Comparison of ENCODE assay signal across 28 cellular contexts in genomic region chr7:134453526-134453925, GRCh38. TPM values are rescaled to one million over a fixed set of nuclear protein-coding genes. Genes with fewer than 3 reads are reported as not detected.
DNase-seq lines count a peak whose midpoint lies in the region; ATAC-seq, FAIRE-seq and TF ChIP-seq lines count a peak whose summit lies in the region.
"Had no signal": no experiment of that assay in that cellular context is flagged by ENCODE, and none has a peak within 500 bp of the region (broad histone marks: within the 10 kb centered on the region; RNA-seq: fewer than 3 reads in every experiment).

No MANE protein-coding gene starts in this region.

- H3K4me1 ChIP-seq in left ventricle myocardium inferior (peaks cover 84% of the 10 kb centered on the region), adrenal gland (replicated peaks in 1 of 2) (peaks cover 62 to 87% of the 10 kb centered on the region in 2 donors), transverse colon (peaks cover 9 to 44% (median 20%) of the 10 kb centered on the region in 4 donors)
- H3K4me1 ChIP-seq in naive thymus-derived CD4-positive, alpha-beta T cell (ENCODE audit: control insufficient read depth in 2 of 2, insufficient read depth in 2 of 2, low read length in 2 of 2): peaks cover 14 to 29% of the 10 kb centered on the region in 2 donors
- H3K4me1 ChIP-seq: BE2C had no signal

- DNase-seq in left ventricle myocardium inferior: no peak
- DNase-seq in Right ventricle myocardium superior: no peak
- peak in 2 of 7 donors; percentile 52 to 59 for DNase-seq in adrenal gland
- no peak for DNase-seq in naive thymus-derived CD4-positive, alpha-beta T cell
- no peak for DNase-seq in transverse colon
- no peak for DNase-seq in NCI-H2081 treated with DMSO at 0.1 percent for 48 hours (lab: John Stamatoyannopoulos, UW)
- DNase-seq in posterior cingulate gyrus: no peak
- DNase-seq in GM19239 (ENCODE audit: insufficient read length, low spot score): no peak
- DNase-seq: activated CD4-positive, CD25-positive, alpha-beta regulatory T cell; BE2C; DMS79 treated with DMSO at 0.1 percent for 48 hours; dorsolateral prefrontal cortex; MG63; NCI-H1105 treated with DMSO at 0.1 percent for 48 hours; NCI-H1930; NCI-H526; NK-92 treated with Interleukin-12 subunit alpha and Interleukin-12 subunit beta, amount 100 ng/mL, for 24 hours; T-cell; tibial artery had no signal

- peak overlapping the region in 7 of 10 donors; percentile 21 to 76 (median 71) for H3K4me3 Mint-ChIP-seq in naive thymus-derived CD4-positive, alpha-beta T cell

- in situ Hi-C loops in transverse colon (cut with MboI; ENCODE audit: low pct_ligation_motif_present in 1 of 4, low pct_unique_long_range_greater_than_20kb in 1 of 4, low sequenced_read_pairs in 3 of 4): no loop called here

- POLR2A ChIA-PET in naive thymus-derived CD4-positive, alpha-beta T cell (lab: Charles Lee): interaction anchor here (0.8 kb wide), 1 partner anchor 9 kb away, joined by 3 read pairs; no protein-coding TSS in a partner anchor

- FAIRE-seq in GM19239 (lab: Jason Lieb, UNC): no peak
- FAIRE-seq: GM18507, HTR-8/SVneo had no signal

- no peaks in the 10 kb centered on the region for H3K27me3 Mint-ChIP-seq in naive thymus-derived CD4-positive, alpha-beta T cell
- H3K27me3 Mint-ChIP-seq: activated T-helper 17 cell treated with anti-CD3 and anti-CD28 coated beads, Interleukin-2, amount 50 U/mL, for 72 hours; stimulated activated naive CD8-positive, alpha-beta T cell treated with anti-CD3 and anti-CD28 coated beads, Interleukin-15, Interleukin-2, amounts not matched to agents 100 ng/mL and 50 ng/mL, for 24 hours; T-cell had no signal

- peak in 1 of 2 donors; percentile 9 for TF ChIP-seq POLR2A in adrenal gland (IDR thresholded peaks at IDR 0.05)
- TF ChIP-seq POLR2A in transverse colon (IDR thresholded peaks at IDR 0.05): no peak

- CTCF ChIA-PET in naive thymus-derived CD4-positive, alpha-beta T cell (lab: Charles Lee): interaction anchor here (2.0 kb wide), 1 partner anchor 21 kb away, joined by 13 read pairs; no protein-coding TSS in a partner anchor

- H3K4me3 ChIP-seq in left ventricle myocardium inferior: peak overlapping the region; percentile 19
- peak overlapping the region in 1 of 4 donors; percentile 97 for H3K4me3 ChIP-seq in adrenal gland
- H3K4me3 ChIP-seq in naive thymus-derived CD4-positive, alpha-beta T cell (ENCODE audit: low read length): no peak overlapping the region
- H3K4me3 ChIP-seq in transverse colon: no peak overlapping the region
- H3K4me3 ChIP-seq: ascending aorta, MG63, SJSA1, tibial artery had no signal

- H3K9me3 ChIP-seq in left ventricle myocardium inferior (replicated peaks) (no peaks in the 10 kb centered on the region), adrenal gland (replicated peaks in 1 of 3) (no peaks in the 10 kb centered on the region), transverse colon (no peaks in the 10 kb centered on the region)
- H3K9me3 ChIP-seq in naive thymus-derived CD4-positive, alpha-beta T cell (ENCODE audit: control insufficient read depth in 2 of 3, low read length in 3 of 3): no peaks in the 10 kb centered on the region
- H3K9me3 ChIP-seq: ascending aorta, BE2C, MG63, neutrophil, SJSA1, tibial artery had no signal

- H3K36me3 Mint-ChIP-seq in naive thymus-derived CD4-positive, alpha-beta T cell: peaks cover 4 to 37% (median 10%) of the 10 kb centered on the region in 5 donors

- TF ChIP-seq CTCF in left ventricle myocardium inferior (IDR thresholded peaks at IDR 0.05; ENCODE audit: borderline replicate concordance): no peak
- no peak for TF ChIP-seq CTCF in adrenal gland (IDR thresholded peaks at IDR 0.05)
- TF ChIP-seq CTCF in transverse colon (IDR thresholded peaks at IDR 0.05): no peak

- peaks cover 34 to 62% (median 54%) of the 10 kb centered on the region in 7 donors for H3K4me1 Mint-ChIP-seq in naive thymus-derived CD4-positive, alpha-beta T cell

- H3K27ac ChIP-seq in left ventricle myocardium inferior (replicated peaks): peak overlapping the region; percentile 76
- peak overlapping the region; percentile 19 to 96 (median 92) for H3K27ac ChIP-seq in adrenal gland
- no peak overlapping the region for H3K27ac ChIP-seq in naive thymus-derived CD4-positive, alpha-beta T cell (ENCODE audit: low read depth, low read length)
- H3K27ac ChIP-seq in transverse colon: peak overlapping the region; percentile 27 to 70 (median 62)
- H3K27ac ChIP-seq: ascending aorta, neutrophil, SJSA1, tibial artery had no signal

- H3K36me3 ChIP-seq in left ventricle myocardium inferior (peaks cover 43% of the 10 kb centered on the region), adrenal gland (replicated peaks in 1 of 2) (peaks cover 0 to 61% of the 10 kb centered on the region in 2 donors), transverse colon (peaks cover 0 to 3% (median 0%) of the 10 kb centered on the region in 4 donors)
- peaks cover 0 to 38% (median 0%) of the 10 kb centered on the region in 3 experiments for H3K36me3 ChIP-seq in naive thymus-derived CD4-positive, alpha-beta T cell (ENCODE audit: control insufficient read depth in 2 of 3, insufficient read depth in 3 of 3, low read length in 3 of 3)
- H3K36me3 ChIP-seq: neutrophil had no signal

- H3K27ac Mint-ChIP-seq in naive thymus-derived CD4-positive, alpha-beta T cell: peak overlapping the region in 6 of 9 donors; percentile 38 to 89 (median 70)

- no peak for ATAC-seq in Right ventricle myocardium superior (ENCODE audit: poor library complexity)
- no peak for ATAC-seq in naive thymus-derived CD4-positive, alpha-beta T cell
- ATAC-seq: activated naive CD4-positive, alpha-beta T cell treated with anti-CD3 and anti-CD28 coated beads, Interleukin-2, amount 50 U/mL, for 72 hours; activated T-helper 17 cell treated with anti-CD3 and anti-CD28 coated beads, Interleukin-2, amount 50 U/mL, for 72 hours; HCT116; T-cell had no signal

- TF ChIP-seq EP300 in transverse colon (IDR thresholded peaks at IDR 0.05; ENCODE audit: low read depth): no peak

- WGBS in adrenal gland, 4 donors: 34 to 48% (median 42%) methylated on average over 5 of the region's 5 CpGs
- 51% methylated on average over 5 of the region's 5 CpGs for WGBS in transverse colon (ENCODE audit: low coverage in 1 of 2), 2 donors

- H3K9me3 Mint-ChIP-seq in naive thymus-derived CD4-positive, alpha-beta T cell: no peaks in the 10 kb centered on the region
- H3K9me3 Mint-ChIP-seq: activated naive CD4-positive, alpha-beta T cell treated with anti-CD3 and anti-CD28 coated beads, Interleukin-2, amount 50 U/mL, for 72 hours; activated T-helper 17 cell treated with anti-CD3 and anti-CD28 coated beads, Interleukin-2, amount 50 U/mL, for 72 hours; stimulated activated naive CD8-positive, alpha-beta T cell treated with anti-CD3 and anti-CD28 coated beads, Interleukin-15, Interleukin-2, amounts not matched to agents 100 ng/mL and 50 ng/mL, for 24 hours; T-cell had no signal

- H3K27me3 ChIP-seq in left ventricle myocardium inferior (ENCODE audit: low read depth) (no peaks in the 10 kb centered on the region), adrenal gland (no peaks in the 10 kb centered on the region), transverse colon (no peaks in the 10 kb centered on the region)
- no peaks in the 10 kb centered on the region for H3K27me3 ChIP-seq in naive thymus-derived CD4-positive, alpha-beta T cell (ENCODE audit: control insufficient read depth in 2 of 2, insufficient read depth in 2 of 2, low read length in 2 of 2)
- H3K27me3 ChIP-seq: ascending aorta, BE2C, dorsolateral prefrontal cortex, MG63, SJSA1, tibial artery had no signal

- intact Hi-C loops in left ventricle myocardium inferior (cut with micrococcal nuclease): no loop called here
- intact Hi-C loops in Right ventricle myocardium superior (cut with DNase I): no loop called here
- intact Hi-C loops in adrenal gland (cut with DNase I): no loop called here
- intact Hi-C loops in naive thymus-derived CD4-positive, alpha-beta T cell (cut with micrococcal nuclease): loop anchor here (5.0 to 10.0 kb wide), 5 partner anchors 59 to 1211 kb away; partner anchors contain the start of genes CYREN (in 1 of the 2), EXOC4 (in 1 of the 2) and STMP1 (in 1 of the 2)
- intact Hi-C loops in transverse colon (cut with DNase I; ENCODE audit: low total_unique reads): no loop called here
- intact Hi-C loops in posterior cingulate gyrus (cut with DNase I): no loop called here

RNA-seq across cellular contexts. Expression of gene AKR1B1, which starts 5.4 kb away (rescaled TPM):
- total RNA-seq in left ventricle myocardium inferior (280 TPM), Right ventricle myocardium superior (208 TPM), adrenal gland (1,000 to 10,000 TPM; 1,560 to 4,669 (median 4,059) TPM), transverse colon (10 to 100 TPM in 3 of 4 donors, 1 to 10 TPM in 1; 6.4 to 37.2 (median 19.4) TPM)
- 1,000 to 10,000 TPM; 1,140 to 3,530 (median 1,408) TPM for polyA plus RNA-seq in adrenal gland
- total RNA-seq in naive thymus-derived CD4-positive, alpha-beta T cell: 100 to 1,000 TPM in 3 of 5 experiments, 10 to 100 TPM in 2; 62.2 to 108 (median 100) TPM
- 100 to 1,000 TPM; 169 to 206 TPM for polyA plus RNA-seq in naive thymus-derived CD4-positive, alpha-beta T cell

Comparison
In these comparisons a context has a peak if more than half of its experiments do, and no peak if none do; other contexts are left out.
1. intact Hi-C loops: an anchor here in naive thymus-derived CD4-positive, alpha-beta T cell (5.0 to 10.0 kb wide); none called in left ventricle myocardium inferior, Right ventricle myocardium superior, adrenal gland, transverse colon and posterior cingulate gyrus.